ENCODE assay signal across 23 cellular contexts in the genomic region with DNA sequence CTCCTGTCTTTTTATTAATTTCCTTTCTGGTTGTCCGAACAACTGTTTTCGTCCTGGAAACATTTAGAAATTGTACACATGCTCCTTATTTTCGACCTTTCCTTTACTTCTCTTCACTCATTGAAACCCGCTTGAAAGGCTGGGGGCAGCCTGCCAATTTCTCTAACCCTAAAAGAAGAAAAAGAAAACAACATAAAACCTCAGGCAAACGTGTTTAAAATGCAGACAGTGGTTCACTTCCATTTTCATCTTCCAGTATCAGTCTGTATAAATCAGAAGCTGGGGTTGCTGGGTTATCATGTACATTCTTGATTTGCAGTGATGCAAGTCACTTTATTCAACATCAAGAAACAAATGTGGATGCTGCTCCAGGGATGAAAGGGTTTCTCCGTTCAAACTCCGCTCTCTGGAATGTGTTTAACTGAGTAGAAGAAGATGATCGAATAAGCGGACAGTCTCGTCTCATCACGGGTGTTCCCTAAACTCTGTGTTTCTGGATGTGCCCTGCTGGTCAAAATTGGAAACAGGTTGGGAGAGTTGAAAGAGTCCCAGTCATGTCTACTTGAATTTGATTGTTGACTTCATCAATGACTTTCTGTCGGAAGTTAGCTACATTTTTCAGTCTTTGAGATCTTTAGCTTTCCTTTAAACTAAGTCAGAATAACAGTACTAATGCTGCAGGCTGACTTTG.
DNase-seq lines count a peak whose midpoint lies in the region; ATAC-seq and TF ChIP-seq lines count a peak whose summit lies in the region.
"Had no signal": no experiment of that assay in that cellular context is flagged by ENCODE, and none has a peak within 500 bp of the region (broad histone marks: within the 10 kb centered on the region; RNA-seq: fewer than 3 reads in every experiment).

No MANE protein-coding gene starts in this region.

- H3K27me3 ChIP-seq in heart right ventricle, result peaks cover 0 to 21% (median 0%) of the 10 kb centered on the region in 7 donors
- H3K27me3 ChIP-seq: breast epithelium had no signal

- H3K4me1 ChIP-seq in heart right ventricle, result no peaks in the 10 kb centered on the region
- H3K4me1 ChIP-seq: breast epithelium, prostate gland had no signal

- H3K4me3 ChIP-seq in heart right ventricle, result no peak overlapping the region
- H3K4me3 ChIP-seq: breast epithelium, GM12878, prostate gland, skin epidermis had no signal

- H3K27ac Mint-ChIP-seq in activated CD4-positive, alpha-beta T cell treated with anti-CD3 and anti-CD28 coated beads, Interleukin-2, amount 10 ng/mL, durations not matched to agents 24 days and 14 days, result peak overlapping the region; percentile 80
- H3K27ac Mint-ChIP-seq in T-helper 17 cell (peak overlapping the region; percentile 95), nephron (peak overlapping the region in 1 of 3 experiments; percentile 28)
- H3K27ac Mint-ChIP-seq in activated naive CD8-positive, alpha-beta T cell treated with anti-CD3 and anti-CD28 coated beads, Interleukin-2, amount 50 U/mL, for 24 hours, result peak overlapping the region; percentile 80
- H3K27ac Mint-ChIP-seq: memory B cell, nephron progenitor cell had no signal

- H3K36me3 ChIP-seq in heart right ventricle, result no peaks in the 10 kb centered on the region
- H3K36me3 ChIP-seq: breast epithelium, prostate gland, WERI-Rb-1 had no signal

- H3K27me3 Mint-ChIP-seq in activated CD4-positive, alpha-beta T cell treated with anti-CD3 and anti-CD28 coated beads, Interleukin-2, amount 10 ng/mL, durations not matched to agents 24 days and 14 days, result no peaks in the 10 kb centered on the region
- H3K27me3 Mint-ChIP-seq in T-helper 17 cell (no peaks in the 10 kb centered on the region), nephron (ENCODE audit: low read depth) (no peaks in the 10 kb centered on the region)
- no peaks in the 10 kb centered on the region for H3K27me3 Mint-ChIP-seq in activated naive CD8-positive, alpha-beta T cell treated with anti-CD3 and anti-CD28 coated beads, Interleukin-2, amount 50 U/mL, for 24 hours
- H3K27me3 Mint-ChIP-seq: memory B cell had no signal

- DNase-seq in activated CD4-positive, alpha-beta T cell treated with anti-CD3 and anti-CD28 coated beads, Interleukin-2, amount 10 ng/mL, durations not matched to agents 24 days and 14 days, result no peak
- no peak for DNase-seq in activated CD4-positive, alpha-beta T cell treated with anti-CD3 and anti-CD28 coated beads for 48 hours
- no peak for DNase-seq in T-helper 17 cell
- DNase-seq in activated naive CD8-positive, alpha-beta T cell treated with anti-CD3 and anti-CD28 coated beads, Interleukin-2, amount 50 U/mL, for 24 hours, result no peak
- DNase-seq in posterior vena cava (ENCODE audit: low spot score), result no peak
- DNase-seq in heart right ventricle, result no peak
- DNase-seq: dermis blood vessel endothelial cell; GDM1; kidney glomerular epithelial cell; NCI-H1417 treated with DMSO at 0.1 percent for 48 hours; NCI-H69; nephron progenitor cell; PC-3; SIG-M5; stimulated activated CD4-positive, alpha-beta T cell treated with anti-CD3 and anti-CD28 coated beads, Interleukin-2, amount 100 ng/mL, for 48 hours; WERI-Rb-1 had no signal

- WGBS in heart right ventricle, 2 donors, result 63 to 68% methylated on average over 12 of the region's 12 CpGs

- TF ChIP-seq CTCF in nephron (IDR thresholded peaks at IDR 0.05; ENCODE audit: unreplicated experiment in 3 of 3), result no peak
- no peak for TF ChIP-seq CTCF in heart right ventricle (IDR thresholded peaks at IDR 0.05)

- H3K36me3 Mint-ChIP-seq in activated CD4-positive, alpha-beta T cell treated with anti-CD3 and anti-CD28 coated beads, Interleukin-2, amount 10 ng/mL, durations not matched to agents 24 days and 14 days (ENCODE audit: low read depth), result peaks cover 1% of the 10 kb centered on the region
- H3K36me3 Mint-ChIP-seq in T-helper 17 cell (ENCODE audit: low read depth) (peaks cover 2% of the 10 kb centered on the region), nephron (ENCODE audit: low read depth) (no peaks in the 10 kb centered on the region)
- H3K36me3 Mint-ChIP-seq in activated naive CD8-positive, alpha-beta T cell treated with anti-CD3 and anti-CD28 coated beads, Interleukin-2, amount 50 U/mL, for 24 hours (ENCODE audit: low read depth), result peaks cover 5% of the 10 kb centered on the region
- H3K36me3 Mint-ChIP-seq: memory B cell had no signal

- H3K4me3 Mint-ChIP-seq in activated CD4-positive, alpha-beta T cell treated with anti-CD3 and anti-CD28 coated beads, Interleukin-2, amount 10 ng/mL, durations not matched to agents 24 days and 14 days, result peak overlapping the region; percentile 73
- peak overlapping the region; percentile 26 for H3K4me3 Mint-ChIP-seq in T-helper 17 cell
- H3K4me3 Mint-ChIP-seq in activated naive CD8-positive, alpha-beta T cell treated with anti-CD3 and anti-CD28 coated beads, Interleukin-2, amount 50 U/mL, for 24 hours, result peak overlapping the region; percentile 69
- peak overlapping the region in 2 of 3 experiments; percentile 1 to 14 for H3K4me3 Mint-ChIP-seq in nephron
- H3K4me3 Mint-ChIP-seq: memory B cell, nephron progenitor cell had no signal

- intact Hi-C loops in activated CD4-positive, alpha-beta T cell treated with anti-CD3 and anti-CD28 coated beads, Interleukin-2, amount 10 ng/mL, durations not matched to agents 24 days and 14 days (cut with micrococcal nuclease), result loop anchor here (5.0 kb wide), 3 partner anchors 93 to 1042 kb away; a partner anchor contains a TSS
- intact Hi-C loops in posterior vena cava (cut with DNase I), result no loop called here
- intact Hi-C loops in heart right ventricle (cut with DNase I), result no loop called here

- H3K27ac ChIP-seq in heart right ventricle, result no peak overlapping the region
- H3K27ac ChIP-seq: breast epithelium, prostate gland, skin epidermis, WERI-Rb-1 had no signal

- peaks cover 58% of the 10 kb centered on the region for H3K4me1 Mint-ChIP-seq in activated CD4-positive, alpha-beta T cell treated with anti-CD3 and anti-CD28 coated beads, Interleukin-2, amount 10 ng/mL, durations not matched to agents 24 days and 14 days
- H3K4me1 Mint-ChIP-seq in T-helper 17 cell (peaks cover 53% of the 10 kb centered on the region), nephron (peaks cover 30% of the 10 kb centered on the region)
- peaks cover 78% of the 10 kb centered on the region for H3K4me1 Mint-ChIP-seq in activated naive CD8-positive, alpha-beta T cell treated with anti-CD3 and anti-CD28 coated beads, Interleukin-2, amount 50 U/mL, for 24 hours
- H3K4me1 Mint-ChIP-seq: memory B cell had no signal

- ATAC-seq in T-helper 17 cell (peak; percentile 22), HG03442 (IDR thresholded peaks at IDR 0.05; ENCODE audit: unreplicated experiment) (no peak), heart right ventricle (no peak)
- no peak for ATAC-seq in activated naive CD8-positive, alpha-beta T cell treated with anti-CD3 and anti-CD28 coated beads, Interleukin-2, amount 50 U/mL, for 24 hours
- ATAC-seq: GM12878, PC-3 had no signal

- H3K9me3 ChIP-seq in T-helper 17 cell (ENCODE audit: control insufficient read depth, low read length, poor library complexity, severe bottlenecking) (no peaks in the 10 kb centered on the region), heart right ventricle (no peaks in the 10 kb centered on the region)
- H3K9me3 ChIP-seq: breast epithelium, prostate gland had no signal

- no peaks in the 10 kb centered on the region for H3K9me3 Mint-ChIP-seq in activated CD4-positive, alpha-beta T cell treated with anti-CD3 and anti-CD28 coated beads, Interleukin-2, amount 10 ng/mL, durations not matched to agents 24 days and 14 days
- peaks cover 15% of the 10 kb centered on the region for H3K9me3 Mint-ChIP-seq in activated naive CD8-positive, alpha-beta T cell treated with anti-CD3 and anti-CD28 coated beads, Interleukin-2, amount 50 U/mL, for 24 hours
- H3K9me3 Mint-ChIP-seq in nephron, result peaks cover 3% of the 10 kb centered on the region
- H3K9me3 Mint-ChIP-seq: nephron progenitor cell had no signal

Comparison
In these comparisons a context has a peak if more than half of its experiments do, and no peak if none do; other contexts are left out.
1. H3K4me3 Mint-ChIP-seq: peak in every context shown above with its lines; median percentile 73 in activated CD4-positive, alpha-beta T cell treated with anti-CD3 and anti-CD28 coated beads, Interleukin-2, amount 10 ng/mL, durations not matched to agents 24 days and 14 days; 69 in activated naive CD8-positive, alpha-beta T cell treated with anti-CD3 and anti-CD28 coated beads, Interleukin-2, amount 50 U/mL, for 24 hours; 26 in T-helper 17 cell; 8 in nephron.